Comparison of ENCODE assay signal across 25 cellular contexts in the genomic region with DNA sequence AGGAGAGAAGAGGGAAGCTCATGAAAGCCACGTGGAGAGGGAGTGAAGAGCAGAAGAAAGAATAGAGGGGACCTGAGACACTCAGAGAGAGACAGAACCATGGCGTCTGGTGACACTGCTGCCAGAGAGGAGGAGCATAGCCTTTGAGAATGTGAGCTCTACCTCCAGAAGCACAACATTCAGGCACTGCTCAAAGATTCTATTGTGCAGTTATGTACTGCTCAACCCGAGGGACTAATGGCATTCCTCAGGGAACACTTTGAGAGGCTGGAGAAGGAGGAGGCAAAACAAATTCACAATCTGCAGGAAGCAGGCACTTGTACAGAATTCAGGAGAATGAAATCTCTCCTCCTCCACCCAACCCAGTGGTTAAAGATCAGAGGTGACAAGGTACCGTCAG. TPM values are rescaled to one million over a fixed set of nuclear protein-coding genes. Genes with fewer than 3 reads are reported as not detected.
"Had no signal": no experiment of that assay in that cellular context is flagged by ENCODE, and none has a peak within 500 bp of the region (broad histone marks: within the 10 kb centered on the region; RNA-seq: fewer than 3 reads in every experiment).

No MANE protein-coding gene starts in this region.

- H3K9me3 ChIP-seq: adrenal gland, SK-N-SH had no signal

- ATAC-seq: activated CD4-positive, CD25-positive, alpha-beta regulatory T cell treated with anti-CD3 and anti-CD28 coated beads, Interleukin-2, amount 50 U/mL, for 24 hours; activated CD8-positive, alpha-beta memory T cell treated with anti-CD3 and anti-CD28 coated beads, Interleukin-2, amount 10 ng/mL, durations not matched to agents 7 days and 5 days; activated T-cell treated with anti-CD3 and anti-CD28 coated beads, Interleukin-2, amount 50 U/mL, for 4 hours; Panc1; Right ventricle myocardium inferior had no signal

- H3K4me3 Mint-ChIP-seq: activated CD8-positive, alpha-beta memory T cell treated with anti-CD3 and anti-CD28 coated beads, Interleukin-2, amount 10 ng/mL, durations not matched to agents 7 days and 5 days; activated naive CD8-positive, alpha-beta T cell; activated T-cell treated with anti-CD3 and anti-CD28 coated beads, Interleukin-2, amount 50 U/mL, for 4 hours had no signal

- H3K4me1 ChIP-seq: adrenal gland had no signal

- H3K27me3 ChIP-seq: adrenal gland had no signal

- H3K27ac ChIP-seq: adrenal gland had no signal

- H3K4me3 ChIP-seq: adrenal gland had no signal

- H3K27ac Mint-ChIP-seq: activated CD8-positive, alpha-beta memory T cell treated with anti-CD3 and anti-CD28 coated beads, Interleukin-2, amount 10 ng/mL, durations not matched to agents 7 days and 5 days; activated naive CD8-positive, alpha-beta T cell had no signal

- H3K27me3 Mint-ChIP-seq: activated CD8-positive, alpha-beta memory T cell treated with anti-CD3 and anti-CD28 coated beads, Interleukin-2, amount 10 ng/mL, durations not matched to agents 7 days and 5 days; activated naive CD8-positive, alpha-beta T cell had no signal

- H3K36me3 ChIP-seq: adrenal gland had no signal

- H3K9me3 Mint-ChIP-seq: activated T-cell treated with anti-CD3 and anti-CD28 coated beads, Interleukin-2, amount 50 U/mL, for 4 hours had no signal

- DNase-seq: activated CD4-positive, alpha-beta T cell treated with anti-CD3 and anti-CD28 coated beads for 4 hours; activated CD8-positive, alpha-beta memory T cell treated with anti-CD3 and anti-CD28 coated beads, Interleukin-2, amount 10 ng/mL, durations not matched to agents 7 days and 5 days; activated effector memory CD4-positive, alpha-beta T cell treated with anti-CD3 and anti-CD28 coated beads, Interleukin-2, amount 50 U/mL, for 16 hours; activated naive CD4-positive, alpha-beta T cell treated with Interleukin-2 at 50 U/mL for 16 hours; activated T-cell treated with anti-CD3 and anti-CD28 coated beads, Interleukin-2, amount 50 U/mL, for 4 hours; adrenal gland; anterior cingulate cortex; NCI-H1105 treated with DMSO at 0.1 percent for 48 hours; NCI-H1436 treated with DMSO at 0.1 percent for 48 hours; NCI-H187; NCI-H2081; NCI-H2171 treated with DMSO at 0.1 percent for 48 hours; NCI-H226; NCI-H526; NCI-H774; NK-92 treated with Interleukin-12 subunit alpha and Interleukin-12 subunit beta, amount 100 ng/mL, for 24 hours; RPMI8226; SK-N-SH; T-helper 1 cell had no signal

- H3K36me3 Mint-ChIP-seq: activated CD8-positive, alpha-beta memory T cell treated with anti-CD3 and anti-CD28 coated beads, Interleukin-2, amount 10 ng/mL, durations not matched to agents 7 days and 5 days had no signal

RNA-seq across cellular contexts. Expression of a gene that starts 50.0 kb away (rescaled TPM):
- total RNA-seq: activated CD8-positive, alpha-beta memory T cell treated with anti-CD3 and anti-CD28 coated beads, Interleukin-2, amount 10 ng/mL, durations not matched to agents 7 days and 5 days; activated T-cell treated with anti-CD3 and anti-CD28 coated beads, Interleukin-2, amount 50 U/mL, for 4 hours; adrenal gland; cardiac septum; Right ventricle myocardium inferior; T-helper 2 cell treated with Interferon-gamma antibody and Interleukin-4, amounts not matched to agents 100 ng/mL and 5 ng/mL, for 36 hours had no signal
